ENCODE assay signal across 8 cellular contexts in genomic region chr7:92768501-92769360, GRCh38.
A peak's percentile ranks its signal among the peaks of the same experiment; 100 is the strongest.
DNase-seq lines count a peak whose midpoint lies in the region; ATAC-seq and TF ChIP-seq lines count a peak whose summit lies in the region.

No MANE protein-coding gene starts in this region.

- H3K36me3 ChIP-seq in uterus, result no peaks in the 10 kb centered on the region

- intact Hi-C loops in uterus (cut with DNase I; ENCODE audit: low total_unique reads), result no loop called here

- no peaks in the 10 kb centered on the region for H3K9me3 ChIP-seq in uterus

- H3K4me1 ChIP-seq in foreskin keratinocyte (peaks cover 37% of the 10 kb centered on the region), uterus (peaks cover 0 to 5% of the 10 kb centered on the region in 2 donors)

- peak; percentile 25 for DNase-seq in AG10803 (ENCODE audit: low read depth)
- peak; percentile 100 for DNase-seq in SK-N-DZ (ENCODE audit: low spot score)
- no peak for DNase-seq in foreskin keratinocyte
- no peak for DNase-seq in middle frontal gyrus (ENCODE audit: extremely low spot score, low spot score)
- DNase-seq in uterus, result no peak
- DNase-seq in NCI-H1105 treated with DMSO at 0.1 percent for 48 hours (lab: John Stamatoyannopoulos, UW), result no peak

- H3K27me3 ChIP-seq in foreskin keratinocyte (no peaks in the 10 kb centered on the region), uterus (no peaks in the 10 kb centered on the region)

- no peak overlapping the region for H3K4me3 ChIP-seq in AG10803 (ENCODE audit: low read length)
- H3K4me3 ChIP-seq in uterus, result no peak overlapping the region

- peak; percentile 92 for ATAC-seq in GM19023 (IDR thresholded peaks at IDR 0.05; ENCODE audit: unreplicated experiment)
- peak; percentile 60 for ATAC-seq in HG03097 (IDR thresholded peaks at IDR 0.05; ENCODE audit: low FRiP score, unreplicated experiment)
- peak; percentile 35 for ATAC-seq in foreskin keratinocyte

- no peak for TF ChIP-seq POLR2A in uterus (IDR thresholded peaks at IDR 0.05)

- TF ChIP-seq CTCF in AG10803 (conservative IDR thresholded peaks at IDR 0.05; ENCODE audit: low read length), result no peak
- TF ChIP-seq CTCF in foreskin keratinocyte (conservative IDR thresholded peaks at IDR 0.05), result no peak
- no peak for TF ChIP-seq CTCF in uterus (IDR thresholded peaks at IDR 0.05)

- H3K27ac ChIP-seq in foreskin keratinocyte (peak overlapping the region; percentile 92), uterus (no peak overlapping the region)

Comparison
In these comparisons a context has a peak if more than half of its experiments do, and no peak if none do; other contexts are left out.
1. DNase-seq: peak in AG10803 (single experiment) and SK-N-DZ (single experiment); none in foreskin keratinocyte (0 of 2), middle frontal gyrus (single experiment), uterus (0 of 2) and NCI-H1105 treated with DMSO at 0.1 percent for 48 hours (single experiment).
2. ATAC-seq: peak in every context shown above with its lines; median percentile 92 in GM19023; 60 in HG03097; 35 in foreskin keratinocyte.